16 cellular contexts compared by ENCODE assay signal in genomic region chr7:44278451-44279161, GRCh38. TPM values are rescaled to one million over a fixed set of nuclear protein-coding genes. Genes with fewer than 3 reads are reported as not detected.
A peak's percentile ranks its signal among the peaks of the same experiment; 100 is the strongest.
DNase-seq lines count a peak whose midpoint lies in the region; ATAC-seq and TF ChIP-seq lines count a peak whose summit lies in the region.
"Had no signal": no experiment of that assay in that cellular context is flagged by ENCODE, and none has a peak within 500 bp of the region (broad histone marks: within the 10 kb centered on the region; RNA-seq: fewer than 3 reads in every experiment).

No MANE protein-coding gene starts in this region.

- H3K56ac ChIP-seq in IMR-90 (ENCODE audit: extremely low read depth, insufficient read depth, low read length) = no peak overlapping the region

- H2BK15ac ChIP-seq in IMR-90 (ENCODE audit: low read depth, low read length) = no peak overlapping the region

- H3K27me3 ChIP-seq in SK-N-SH (ENCODE audit: insufficient read depth) (peaks cover 5% of the 10 kb centered on the region), IMR-90 (ENCODE audit: control insufficient read depth, insufficient read depth, low read length) (peaks cover 31% of the 10 kb centered on the region), ovary (no peaks in the 10 kb centered on the region)

- no peak for ATAC-seq in SK-N-SH treated with all-trans-retinoic acid at 6 μM for 48 hours
- ATAC-seq in IMR-90 (ENCODE audit: low read depth) = peak; percentile 82
- ATAC-seq: gastroesophageal sphincter; naive thymus-derived CD8-positive, alpha-beta T cell; stimulated activated naive CD8-positive, alpha-beta T cell treated with anti-CD3 and anti-CD28 coated beads, Interleukin-15, Interleukin-2, amounts not matched to agents 100 U/mL and 50 U/mL, for 24 hours had no signal

- no TSS peak for BruUV-seq in IMR-90 (replicated peaks; lab: Mats Ljungman, UMichigan)

- no peak overlapping the region for H3K4me2 ChIP-seq in SK-N-SH
- H3K4me2 ChIP-seq in IMR-90 (ENCODE audit: low read depth, low read length) = no peak overlapping the region

- CTCF ChIA-PET in SK-N-SH (lab: Yijun Ruan, JAX) = interaction anchor here (0.7 to 1.2 kb wide), 4 partner anchors 12 to 38 kb away, joined by 3 to 4 read pairs (median 3); no protein-coding TSS in a partner anchor
- CTCF ChIA-PET in IMR-90 (lab: Yijun Ruan, JAX) = no interaction called here

- no peaks in the 10 kb centered on the region for H3F3A ChIP-seq in SK-N-SH (replicated peaks; ENCODE audit: insufficient read depth)

- TF ChIP-seq POLR2A in IMR-90 (IDR thresholded peaks at IDR 0.05; ENCODE audit: low read depth, low read length) (no peak), ovary (IDR thresholded peaks at IDR 0.05) (no peak)

- POLR2A ChIA-PET in SK-N-SH (lab: Yijun Ruan, JAX) = interaction anchor here (2.0 kb wide), 1 partner anchor 13 kb away, joined by 7 read pairs; no protein-coding TSS in a partner anchor
- POLR2A ChIA-PET in IMR-90 (lab: Charles Lee; ENCODE audit: unreplicated experiment) = no interaction called here

- no peak overlapping the region for H2AK9ac ChIP-seq in IMR-90 (replicated peaks; ENCODE audit: low read depth, low read length, poor library complexity)

- intact Hi-C loops in IMR-90 (cut with micrococcal nuclease) (no loop called here), ovary (cut with DNase I) (no loop called here)

- 32% methylated on average over 5 of the region's 9 CpGs for WGBS in SK-N-SH (ENCODE audit: low lambda C conversion rate)
- 73% methylated on average over 5 of the region's 9 CpGs; no CpG with 5 or more reads in 1 of the 2 experiments for WGBS in IMR-90 (ENCODE audit: extremely low coverage in 2 of 2, insufficient read length in 1 of 2), 2 experiments
- 82 to 85% (median 85%) methylated on average over 9 of the region's 9 CpGs for WGBS in ovary, 3 donors

- in situ Hi-C loops in IMR-90 (cut with MboI; ENCODE audit: low sequenced_read_pairs) = no loop called here

- H4K5ac ChIP-seq in IMR-90 (ENCODE audit: low read depth, low read length) = no peak overlapping the region

- H3K27ac ChIP-seq in SK-N-SH (ENCODE audit: low read depth in 2 of 2, low read length in 1 of 2) = peak overlapping the region in 1 of 2 experiments; percentile 64; a peak in 2 of 4 replicates
- no peak overlapping the region for H3K27ac ChIP-seq in IMR-90 (ENCODE audit: insufficient read depth, low read length)
- H3K27ac ChIP-seq in ovary = no peak overlapping the region
- H3K27ac ChIP-seq: 22Rv1, gastroesophageal sphincter had no signal

- H3K9me3 ChIP-seq in SK-N-SH (no peaks in the 10 kb centered on the region), IMR-90 (ENCODE audit: control insufficient read depth, insufficient read depth, low read length) (no peaks in the 10 kb centered on the region), ovary (no peaks in the 10 kb centered on the region)
- H3K9me3 ChIP-seq: gastroesophageal sphincter had no signal

- H3K4ac ChIP-seq in IMR-90 (ENCODE audit: low read depth, low read length) = no peak overlapping the region

- TF ChIP-seq CTCF in SK-N-SH (IDR thresholded peaks at IDR 0.05) (no peak), IMR-90 (conservative IDR thresholded peaks at IDR 0.05; ENCODE audit: low read depth, low read length) (no peak), fibroblast of the aortic adventitia (IDR thresholded peaks at IDR 0.05; ENCODE audit: insufficient read depth, low read length) (no peak), ovary (IDR thresholded peaks at IDR 0.05) (no peak)

- no peaks in the 10 kb centered on the region for H3K36me3 ChIP-seq in SK-N-SH (replicated peaks in 1 of 2; ENCODE audit: control insufficient read depth in 1 of 2, insufficient read depth in 2 of 2, low read length in 1 of 2)
- H3K36me3 ChIP-seq in IMR-90 (ENCODE audit: control insufficient read depth, insufficient read depth, low read length) = no peaks in the 10 kb centered on the region
- no peaks in the 10 kb centered on the region for H3K36me3 ChIP-seq in ovary
- H3K36me3 ChIP-seq: gastroesophageal sphincter had no signal

- H4K8ac ChIP-seq in IMR-90 (ENCODE audit: low read depth in 2 of 2, low read length in 2 of 2) = no peak overlapping the region

- dilution Hi-C loops in IMR-90 (cut with HindIII; ENCODE audit: low sequenced_read_pairs, unreplicated experiment) = no loop called here

- no peaks in the 10 kb centered on the region for H3K79me1 ChIP-seq in IMR-90 (ENCODE audit: low read depth in 1 of 2, low read length in 2 of 2)

- H3K79me2 ChIP-seq in SK-N-SH (ENCODE audit: insufficient read depth) = no peaks in the 10 kb centered on the region

- no peak overlapping the region for H2BK20ac ChIP-seq in IMR-90 (ENCODE audit: low read depth, low read length)

- 0 out of 2 replicates have a peak, but pooled peaks cover 5% of the 10 kb centered on the region for H3K9me1 ChIP-seq in IMR-90 (ENCODE audit: insufficient read depth, low read length)

- H3K14ac ChIP-seq in IMR-90 (replicated peaks; ENCODE audit: low read depth, low read length) = no peak overlapping the region

- TF ChIP-seq RAD21 in SK-N-SH (IDR thresholded peaks at IDR 0.05; ENCODE audit: low read length) (no peak), IMR-90 (IDR thresholded peaks at IDR 0.05; ENCODE audit: low read length) (no peak)

- no peaks in the 10 kb centered on the region for H4K20me1 ChIP-seq in SK-N-SH (ENCODE audit: insufficient read depth)
- H4K20me1 ChIP-seq in IMR-90 (ENCODE audit: insufficient read depth, low read length) = no peaks in the 10 kb centered on the region

- no peak overlapping the region for H3K18ac ChIP-seq in IMR-90 (ENCODE audit: low read depth, low read length)

- no peaks in the 10 kb centered on the region for H3K9me2 ChIP-seq in SK-N-SH

- H3K4me3 ChIP-seq in SK-N-SH (ENCODE audit: low read depth in 2 of 2, low read length in 1 of 2) (no peak overlapping the region), IMR-90 (ENCODE audit: insufficient read depth, low read depth, low read length) (no peak overlapping the region), fibroblast of the aortic adventitia (ENCODE audit: low read depth, low read length) (no peak overlapping the region), ovary (no peak overlapping the region)
- H3K4me3 ChIP-seq: gastroesophageal sphincter had no signal

- H2BK120ac ChIP-seq in IMR-90 (ENCODE audit: low read depth, low read length) = no peak overlapping the region

- no peak overlapping the region for H2BK5ac ChIP-seq in IMR-90 (ENCODE audit: low read depth, low read length, poor library complexity, severe bottlenecking)

- H2AFZ ChIP-seq in SK-N-SH (ENCODE audit: low read depth) (no peak overlapping the region), IMR-90 (replicated peaks; ENCODE audit: low read length, poor library complexity) (no peak overlapping the region)

- no peak overlapping the region for H2AK5ac ChIP-seq in IMR-90 (ENCODE audit: low read depth, low read length)

- no peak overlapping the region for H3K9ac ChIP-seq in SK-N-SH
- H3K9ac ChIP-seq in IMR-90 (ENCODE audit: low read depth, low read length) = no peak overlapping the region

- peak; percentile 52 for DNase-seq in SK-N-SH
- DNase-seq in IMR-90 = peak; percentile 75
- peak; percentile 20 for DNase-seq in fibroblast of the aortic adventitia (ENCODE audit: low read depth)
- peak; percentile 3 to 13 (median 6) for DNase-seq in ovary
- no peak for DNase-seq in C1 segment of cervical spinal cord (lab: John Stamatoyannopoulos, UW)
- DNase-seq in dermis blood vessel endothelial cell = no peak
- DNase-seq in NCI-H1105 (lab: John Stamatoyannopoulos, UW) = no peak
- DNase-seq: anterior cingulate cortex; effector memory CD4-positive, alpha-beta T cell; GDM1; NCI-H1048; stimulated activated naive CD8-positive, alpha-beta T cell treated with anti-CD3 and anti-CD28 coated beads, Interleukin-15, Interleukin-2, amounts not matched to agents 100 U/mL and 50 U/mL, for 24 hours had no signal

- no peak overlapping the region for H4K91ac ChIP-seq in IMR-90 (ENCODE audit: insufficient read depth, low read depth, low read length)

- TF ChIP-seq EP300 in SK-N-SH (IDR thresholded peaks at IDR 0.05; ENCODE audit: borderline replicate concordance in 1 of 2, low read depth in 1 of 2, low read length in 1 of 2) = no peak
- no peak for TF ChIP-seq EP300 in ovary (IDR thresholded peaks at IDR 0.05)

- no peak overlapping the region for H3K23ac ChIP-seq in IMR-90 (ENCODE audit: low read depth, low read length)

- H3K4me1 ChIP-seq in SK-N-SH (ENCODE audit: control insufficient read depth in 1 of 2, insufficient read depth in 2 of 2, low read depth in 1 of 2, low read length in 1 of 2) (peaks cover 4 to 58% of the 10 kb centered on the region in 2 experiments; a peak in 3 of 4 replicates), IMR-90 (ENCODE audit: control insufficient read depth, insufficient read depth, low read length) (peaks cover 5% of the 10 kb centered on the region; the same call in 1 of the 2 replicates), ovary (ENCODE audit: insufficient read depth) (no peaks in the 10 kb centered on the region)
- H3K4me1 ChIP-seq: gastroesophageal sphincter had no signal

TF ChIP-seq in SK-N-SH, 30 proteins besides CTCF, POLR2A, EP300 and RAD21:
- TF ChIP-seq GATA2 (CRISPR knock-in tag; IDR thresholded peaks at IDR 0.05) = peak; percentile 26; the same call in 1 of the 2 replicates
- no peak for TF ChIP-seq POLR2AphosphoS5 (IDR thresholded peaks at IDR 0.05; ENCODE audit: low read depth, low read length)
TF ChIP-seq in SK-N-SH: peak in this region for 1.

TF ChIP-seq in SK-N-SH treated with all-trans-retinoic acid at 6 μM for 48 hours, 23 proteins besides CTCF, POLR2A, EP300 and RAD21 (continues in another document):
- TF ChIP-seq ZFP30 (CRISPR knock-in tag; IDR thresholded peaks at IDR 0.05) (no peak), ZFP3 (CRISPR knock-in tag; IDR thresholded peaks at IDR 0.05) (no peak), ESRRG (CRISPR knock-in tag; IDR thresholded peaks at IDR 0.05) (no peak), GLIS3 (CRISPR knock-in tag; IDR thresholded peaks at IDR 0.05) (no peak), ZNF70 (CRISPR knock-in tag; IDR thresholded peaks at IDR 0.05) (no peak)

TF ChIP-seq in IMR-90, 13 proteins besides CTCF, POLR2A, EP300 and RAD21 (continues in another document):
- peak; percentile 34; the same call in 1 of the 2 replicates for TF ChIP-seq BHLHE40 (IDR thresholded peaks at IDR 0.05; ENCODE audit: low read depth, low read length)
- TF ChIP-seq CEBPB (IDR thresholded peaks at IDR 0.05; ENCODE audit: low read depth, low read length) = peak; percentile 51
- TF ChIP-seq RFX5 (IDR thresholded peaks at IDR 0.05; ENCODE audit: low read depth, low read length) = no peak
- TF ChIP-seq RCOR1 (IDR thresholded peaks at IDR 0.05; ENCODE audit: insufficient replicate concordance, low read length) = no peak

RNA-seq across cellular contexts. Expression of gene CAMK2B, which starts 46.8 kb away (rescaled TPM):
- polyA plus RNA-seq in SK-N-SH (2012; rRNA removed) (0.10 and 0.20 TPM in 2 replicates), IMR-90 (2012; rRNA removed) (0.14 and 0.36 TPM in 2 replicates), ovary (under 1 TPM; 0.22 to 0.48 TPM)
- 0.13 and 0.17 TPM in 2 replicates for polyA plus RNA-seq in SK-N-SH (2012; cell fraction: cytosol; rRNA removed)
- polyA plus RNA-seq in SK-N-SH (2012; cell fraction: nucleus; rRNA removed) = 0.15 and 0.19 TPM in 2 replicates
- total RNA-seq in IMR-90 (2012; rRNA removed) (0.18 and 0.28 TPM in 2 replicates), fibroblast of the aortic adventitia (ENCODE audit: low replicate concordance) (6.4 TPM in 1 of 2 replicates, not detected in the other), ovary (1 to 10 TPM in 1 of 7 donors, under 1 TPM in 4, not detected in 2; 0.24 to 1.4 (median 0.45) TPM), dermis blood vessel endothelial cell (0.09 and 0.17 TPM in 2 replicates)
- 0.11 and 0.74 TPM in 2 replicates for polyA plus RNA-seq in IMR-90 (2012; cell fraction: cytosol; rRNA removed)
- 0.57 and 1.0 TPM in 2 replicates for polyA plus RNA-seq in IMR-90 (2012; cell fraction: nucleus; rRNA removed; ENCODE audit: low replicate concordance)
- total RNA-seq: naive thymus-derived CD8-positive, alpha-beta T cell had no signal
- polyA plus RNA-seq: naive thymus-derived CD8-positive, alpha-beta T cell had no signal

Comparison
In these comparisons a context has a peak if more than half of its experiments do, and no peak if none do; other contexts are left out.
1. DNase-seq: peak in SK-N-SH (single experiment), IMR-90 (single experiment), fibroblast of the aortic adventitia (single experiment) and ovary (5 of 5); none in C1 segment of cervical spinal cord (0 of 14), dermis blood vessel endothelial cell (single experiment) and NCI-H1105 (single experiment).